8 cellular contexts compared by ENCODE assay signal in genomic region chr16:30775381-30776099, GRCh38. TPM values are rescaled to one million over a fixed set of nuclear protein-coding genes. Genes with fewer than 3 reads are reported as not detected.
DNase-seq lines count a peak whose midpoint lies in the region; ATAC-seq and TF ChIP-seq lines count a peak whose summit lies in the region.

No MANE protein-coding gene starts in this region.

- intact Hi-C loops in activated naive CD4-positive, alpha-beta T cell treated with anti-CD3 and anti-CD28 coated beads for 36 hours (cut with micrococcal nuclease): loop anchor here (1.0 kb wide), 4 partner anchors 13 to 147 kb away; partner anchors contain the start of genes CFAP119, PHKG2 and RNF40

- peak; percentile 63 for ATAC-seq in GM18858 (IDR thresholded peaks at IDR 0.05; ENCODE audit: unreplicated experiment)

- peak overlapping the region; percentile 57 for H3K27ac ChIP-seq in AG04450 (ENCODE audit: low read depth, low read length)

- CTCF ChIA-PET in AG04450 (lab: Charles Lee): no interaction called here
- CTCF ChIA-PET in activated naive CD4-positive, alpha-beta T cell treated with anti-CD3 and anti-CD28 coated beads for 36 hours (lab: Charles Lee): interaction anchor here (0.7 to 1.5 kb wide), 3 partner anchors 9 to 39 kb away, joined by 3 to 4 read pairs (median 3); no protein-coding TSS in a partner anchor

- H3K9me3 ChIP-seq in AG04450 (ENCODE audit: control insufficient read depth, insufficient read depth, low read length): no peaks in the 10 kb centered on the region; the same call in 1 of the 2 replicates

- no peaks in the 10 kb centered on the region for H3K27me3 ChIP-seq in AG04450 (ENCODE audit: control insufficient read depth, insufficient read depth, low read length)

- peak overlapping the region; percentile 95 for H3K4me3 Mint-ChIP-seq in activated naive CD4-positive, alpha-beta T cell treated with anti-CD3 and anti-CD28 coated beads for 36 hours
- H3K4me3 Mint-ChIP-seq in neural crest cell: peak overlapping the region; percentile 85

- DNase-seq in AG04450 (ENCODE audit: low read depth, low spot score): no peak
- DNase-seq in HS-5 (ENCODE audit: low read depth): peak; percentile 56
- DNase-seq in RPMI7951 (ENCODE audit: low read depth): peak; percentile 78
- peak; percentile 78 for DNase-seq in activated naive CD4-positive, alpha-beta T cell treated with anti-CD3 and anti-CD28 coated beads for 36 hours
- DNase-seq in foreskin melanocyte: peak; percentile 81
- DNase-seq in neural crest cell (ENCODE audit: low read depth, low spot score): peak; percentile 76
- DNase-seq in superior temporal gyrus (ENCODE audit: extremely low spot score): peak; percentile 86

- peaks cover 21% of the 10 kb centered on the region for H3K36me3 Mint-ChIP-seq in activated naive CD4-positive, alpha-beta T cell treated with anti-CD3 and anti-CD28 coated beads for 36 hours (ENCODE audit: low read depth)
- H3K36me3 Mint-ChIP-seq in neural crest cell (ENCODE audit: low read depth): peaks cover 15% of the 10 kb centered on the region

- H3K27me3 Mint-ChIP-seq in activated naive CD4-positive, alpha-beta T cell treated with anti-CD3 and anti-CD28 coated beads for 36 hours (ENCODE audit: low read depth): no peaks in the 10 kb centered on the region
- H3K27me3 Mint-ChIP-seq in neural crest cell (ENCODE audit: low read depth): peaks cover 18% of the 10 kb centered on the region

- TF ChIP-seq CTCF in AG04450 (IDR thresholded peaks at IDR 0.05; ENCODE audit: low read depth, low read length): no peak
- TF ChIP-seq CTCF in neural crest cell (conservative IDR thresholded peaks at IDR 0.05): no peak

- no peaks in the 10 kb centered on the region for H3K9me3 Mint-ChIP-seq in activated naive CD4-positive, alpha-beta T cell treated with anti-CD3 and anti-CD28 coated beads for 36 hours
- H3K9me3 Mint-ChIP-seq in neural crest cell: no peaks in the 10 kb centered on the region

- H3K4me3 ChIP-seq in AG04450 (ENCODE audit: low read depth, low read length): peak overlapping the region; percentile 73

- POLR2A ChIA-PET in AG04450 (lab: Yijun Ruan, JAX): interaction anchor here (0.6 to 1.5 kb wide), 3 partner anchors 28 to 42 kb away, joined by 3 to 6 read pairs (median 4); partner anchors contain the start of gene PHKG2

- H3K27ac Mint-ChIP-seq in activated naive CD4-positive, alpha-beta T cell treated with anti-CD3 and anti-CD28 coated beads for 36 hours: peak overlapping the region; percentile 93
- H3K27ac Mint-ChIP-seq in neural crest cell (ENCODE audit: unreplicated experiment): peak overlapping the region; percentile 94

- peaks cover 17% of the 10 kb centered on the region for H3K4me1 Mint-ChIP-seq in activated naive CD4-positive, alpha-beta T cell treated with anti-CD3 and anti-CD28 coated beads for 36 hours (ENCODE audit: low read depth)
- H3K4me1 Mint-ChIP-seq in neural crest cell: peaks cover 31% of the 10 kb centered on the region

RNA-seq across cellular contexts. Expression of gene ZNF629, which starts 11.5 kb away (rescaled TPM):
- polyA plus RNA-seq in AG04450 (2011; rRNA removed): 5.1 and 8.0 TPM in 2 replicates
- 9.5 and 9.9 TPM in 2 replicates for polyA minus RNA-seq in AG04450 (2011; rRNA and poly(A)+ RNA removed)
- 7.5 and 8.3 TPM in 2 replicates for total RNA-seq in RPMI7951 (2014; rRNA removed; shearing (Covaris generic))
- total RNA-seq in activated naive CD4-positive, alpha-beta T cell treated with anti-CD3 and anti-CD28 coated beads for 36 hours: 1 to 10 TPM; 2.1 to 2.3 TPM
- total RNA-seq in neural crest cell: 41.0 and 41.4 TPM in 2 replicates

RNA-seq across cellular contexts. Expression of gene RNF40, which starts 13.4 kb away (rescaled TPM):
- 66.8 and 75.5 TPM in 2 replicates for polyA plus RNA-seq in AG04450 (2011; rRNA removed)
- polyA minus RNA-seq in AG04450 (2011; rRNA and poly(A)+ RNA removed): 108 and 117 TPM in 2 replicates
- 45.3 and 48.2 TPM in 2 replicates for total RNA-seq in RPMI7951 (2014; rRNA removed; shearing (Covaris generic))
- total RNA-seq in activated naive CD4-positive, alpha-beta T cell treated with anti-CD3 and anti-CD28 coated beads for 36 hours: 10 to 100 TPM; 51.1 to 61.0 TPM
- total RNA-seq in neural crest cell: 154 and 157 TPM in 2 replicates

RNA-seq across cellular contexts. Expression of gene CFAP119, which starts 13.7 kb away (rescaled TPM):
- 2.6 and 3.1 TPM in 2 replicates for polyA plus RNA-seq in AG04450 (2011; rRNA removed)
- polyA minus RNA-seq in AG04450 (2011; rRNA and poly(A)+ RNA removed): 1.9 and 3.6 TPM in 2 replicates
- 3.4 and 4.6 TPM in 2 replicates for total RNA-seq in RPMI7951 (2014; rRNA removed; shearing (Covaris generic))
- total RNA-seq in activated naive CD4-positive, alpha-beta T cell treated with anti-CD3 and anti-CD28 coated beads for 36 hours: 1 to 10 TPM; 2.0 to 2.3 TPM
- total RNA-seq in neural crest cell: 14.4 and 18.5 TPM in 2 replicates

RNA-seq across cellular contexts. Expression of gene PHKG2, which starts 27.3 kb away (rescaled TPM):
- polyA plus RNA-seq in AG04450 (2011; rRNA removed): 21.7 and 26.0 TPM in 2 replicates
- 18.6 and 28.5 TPM in 2 replicates for polyA minus RNA-seq in AG04450 (2011; rRNA and poly(A)+ RNA removed)
- total RNA-seq in RPMI7951 (2014; rRNA removed; shearing (Covaris generic)): 25.3 and 30.9 TPM in 2 replicates
- total RNA-seq in activated naive CD4-positive, alpha-beta T cell treated with anti-CD3 and anti-CD28 coated beads for 36 hours: 10 to 100 TPM; 23.3 to 26.4 TPM
- total RNA-seq in neural crest cell: 39.2 and 40.8 TPM in 2 replicates
